Comparison of ENCODE assay signal across 1 cellular context in genomic region chr3:38454179-38454883, GRCh38.
TF ChIP-seq lines count a peak whose summit lies in the region.

No MANE protein-coding gene starts in this region.

TF ChIP-seq in HepG2, 621 proteins besides CTCF, POLR2A, EP300 and RAD21 (continued from another document and continues in another):
- no peak for TF ChIP-seq PAWR (CRISPR knock-in tag; IDR thresholded peaks at IDR 0.05; ENCODE audit: borderline replicate concordance)
- TF ChIP-seq ATRX (CRISPR knock-in tag; IDR thresholded peaks at IDR 0.05; ENCODE audit: borderline replicate concordance): no peak
- TF ChIP-seq ZNF367 (CRISPR knock-in tag; IDR thresholded peaks at IDR 0.05; ENCODE audit: borderline replicate concordance): no peak
- TF ChIP-seq ETV5 (CRISPR knock-in tag; IDR thresholded peaks at IDR 0.05; ENCODE audit: borderline replicate concordance): no peak
- no peak for TF ChIP-seq ZNF746 (CRISPR knock-in tag; IDR thresholded peaks at IDR 0.05)
- no peak for TF ChIP-seq KAT2B (IDR thresholded peaks at IDR 0.05; ENCODE audit: borderline replicate concordance, low read depth, low read length)
- TF ChIP-seq, protein P1, sequence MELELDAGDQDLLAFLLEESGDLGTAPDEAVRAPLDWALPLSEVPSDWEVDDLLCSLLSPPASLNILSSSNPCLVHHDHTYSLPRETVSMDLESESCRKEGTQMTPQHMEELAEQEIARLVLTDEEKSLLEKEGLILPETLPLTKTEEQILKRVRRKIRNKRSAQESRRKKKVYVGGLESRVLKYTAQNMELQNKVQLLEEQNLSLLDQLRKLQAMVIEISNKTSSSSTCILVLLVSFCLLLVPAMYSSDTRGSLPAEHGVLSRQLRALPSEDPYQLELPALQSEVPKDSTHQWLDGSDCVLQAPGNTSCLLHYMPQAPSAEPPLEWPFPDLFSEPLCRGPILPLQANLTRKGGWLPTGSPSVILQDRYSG (CRISPR knock-in tag; IDR thresholded peaks at IDR 0.05): no peak
- TF ChIP-seq TMF1 (CRISPR knock-in tag; IDR thresholded peaks at IDR 0.05; ENCODE audit: low read depth): no peak
- TF ChIP-seq ZNF556 (CRISPR knock-in tag; IDR thresholded peaks at IDR 0.05; ENCODE audit: borderline replicate concordance): no peak
- TF ChIP-seq ZNF619 (CRISPR knock-in tag; IDR thresholded peaks at IDR 0.05): no peak
- no peak for TF ChIP-seq ZNF30 (CRISPR knock-in tag; IDR thresholded peaks at IDR 0.05)
- TF ChIP-seq, protein P2, sequence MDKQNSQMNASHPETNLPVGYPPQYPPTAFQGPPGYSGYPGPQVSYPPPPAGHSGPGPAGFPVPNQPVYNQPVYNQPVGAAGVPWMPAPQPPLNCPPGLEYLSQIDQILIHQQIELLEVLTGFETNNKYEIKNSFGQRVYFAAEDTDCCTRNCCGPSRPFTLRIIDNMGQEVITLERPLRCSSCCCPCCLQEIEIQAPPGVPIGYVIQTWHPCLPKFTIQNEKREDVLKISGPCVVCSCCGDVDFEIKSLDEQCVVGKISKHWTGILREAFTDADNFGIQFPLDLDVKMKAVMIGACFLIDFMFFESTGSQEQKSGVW (CRISPR knock-in tag; IDR thresholded peaks at IDR 0.05; ENCODE audit: borderline replicate concordance): 0 out of 2 replicates have a peak, but pooled peaks have one; percentile 65
- no peak for TF ChIP-seq ZNF747 (CRISPR knock-in tag; IDR thresholded peaks at IDR 0.05; ENCODE audit: borderline replicate concordance)
- 0 out of 2 replicates have a peak, but pooled peaks have one; percentile 7 for TF ChIP-seq MTA1 (CRISPR knock-in tag; IDR thresholded peaks at IDR 0.05; ENCODE audit: borderline replicate concordance)
- no peak for TF ChIP-seq TCF12 (IDR thresholded peaks at IDR 0.05)
- TF ChIP-seq TCF12 (CRISPR knock-in tag; IDR thresholded peaks at IDR 0.05): no peak
- TF ChIP-seq ZNF713 (CRISPR knock-in tag; IDR thresholded peaks at IDR 0.05): no peak
- TF ChIP-seq ATF1 (CRISPR knock-in tag; IDR thresholded peaks at IDR 0.05): no peak
- TF ChIP-seq, protein P3, sequence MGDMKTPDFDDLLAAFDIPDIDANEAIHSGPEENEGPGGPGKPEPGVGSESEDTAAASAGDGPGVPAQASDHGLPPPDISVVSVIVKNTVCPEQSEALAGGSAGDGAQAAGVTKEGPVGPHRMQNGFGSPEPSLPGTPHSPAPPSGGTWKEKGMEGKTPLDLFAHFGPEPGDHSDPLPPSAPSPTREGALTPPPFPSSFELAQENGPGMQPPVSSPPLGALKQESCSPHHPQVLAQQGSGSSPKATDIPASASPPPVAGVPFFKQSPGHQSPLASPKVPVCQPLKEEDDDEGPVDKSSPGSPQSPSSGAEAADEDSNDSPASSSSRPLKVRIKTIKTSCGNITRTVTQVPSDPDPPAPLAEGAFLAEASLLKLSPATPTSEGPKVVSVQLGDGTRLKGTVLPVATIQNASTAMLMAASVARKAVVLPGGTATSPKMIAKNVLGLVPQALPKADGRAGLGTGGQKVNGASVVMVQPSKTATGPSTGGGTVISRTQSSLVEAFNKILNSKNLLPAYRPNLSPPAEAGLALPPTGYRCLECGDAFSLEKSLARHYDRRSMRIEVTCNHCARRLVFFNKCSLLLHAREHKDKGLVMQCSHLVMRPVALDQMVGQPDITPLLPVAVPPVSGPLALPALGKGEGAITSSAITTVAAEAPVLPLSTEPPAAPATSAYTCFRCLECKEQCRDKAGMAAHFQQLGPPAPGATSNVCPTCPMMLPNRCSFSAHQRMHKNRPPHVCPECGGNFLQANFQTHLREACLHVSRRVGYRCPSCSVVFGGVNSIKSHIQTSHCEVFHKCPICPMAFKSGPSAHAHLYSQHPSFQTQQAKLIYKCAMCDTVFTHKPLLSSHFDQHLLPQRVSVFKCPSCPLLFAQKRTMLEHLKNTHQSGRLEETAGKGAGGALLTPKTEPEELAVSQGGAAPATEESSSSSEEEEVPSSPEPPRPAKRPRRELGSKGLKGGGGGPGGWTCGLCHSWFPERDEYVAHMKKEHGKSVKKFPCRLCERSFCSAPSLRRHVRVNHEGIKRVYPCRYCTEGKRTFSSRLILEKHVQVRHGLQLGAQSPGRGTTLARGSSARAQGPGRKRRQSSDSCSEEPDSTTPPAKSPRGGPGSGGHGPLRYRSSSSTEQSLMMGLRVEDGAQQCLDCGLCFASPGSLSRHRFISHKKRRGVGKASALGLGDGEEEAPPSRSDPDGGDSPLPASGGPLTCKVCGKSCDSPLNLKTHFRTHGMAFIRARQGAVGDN (CRISPR knock-in tag; IDR thresholded peaks at IDR 0.05): no peak; the same call in 1 of the 2 replicates
- no peak for TF ChIP-seq ZNF512 (CRISPR knock-in tag; IDR thresholded peaks at IDR 0.05)
- TF ChIP-seq ZNF784 (CRISPR knock-in tag; IDR thresholded peaks at IDR 0.05; ENCODE audit: borderline replicate concordance): no peak
- no peak for TF ChIP-seq GMEB2 (CRISPR knock-in tag; IDR thresholded peaks at IDR 0.05; ENCODE audit: low read depth)
- peak; percentile 20; the same call in 1 of the 2 replicates for TF ChIP-seq ESRRA (CRISPR knock-in tag; IDR thresholded peaks at IDR 0.05; ENCODE audit: low read depth)
- TF ChIP-seq, protein P4, sequence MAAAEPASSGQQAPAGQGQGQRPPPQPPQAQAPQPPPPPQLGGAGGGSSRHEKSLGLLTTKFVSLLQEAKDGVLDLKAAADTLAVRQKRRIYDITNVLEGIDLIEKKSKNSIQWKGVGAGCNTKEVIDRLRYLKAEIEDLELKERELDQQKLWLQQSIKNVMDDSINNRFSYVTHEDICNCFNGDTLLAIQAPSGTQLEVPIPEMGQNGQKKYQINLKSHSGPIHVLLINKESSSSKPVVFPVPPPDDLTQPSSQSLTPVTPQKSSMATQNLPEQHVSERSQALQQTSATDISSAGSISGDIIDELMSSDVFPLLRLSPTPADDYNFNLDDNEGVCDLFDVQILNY (CRISPR knock-in tag; conservative IDR thresholded peaks at IDR 0.05): no peak
- TF ChIP-seq ZNF850 (CRISPR knock-in tag; conservative IDR thresholded peaks at IDR 0.05): no peak
- TF ChIP-seq ZBTB46 (CRISPR knock-in tag; IDR thresholded peaks at IDR 0.05; ENCODE audit: borderline replicate concordance): no peak
- TF ChIP-seq CHD2 (IDR thresholded peaks at IDR 0.05; ENCODE audit: low read depth, low read length): no peak
- TF ChIP-seq SP140L (CRISPR knock-in tag; IDR thresholded peaks at IDR 0.05; ENCODE audit: borderline replicate concordance): no peak
- TF ChIP-seq DRAP1 (CRISPR knock-in tag; IDR thresholded peaks at IDR 0.05): no peak
- TF ChIP-seq ZNF597 (CRISPR knock-in tag; IDR thresholded peaks at IDR 0.05): no peak
- no peak; the same call in none of the 2 replicates for TF ChIP-seq KDM2A (CRISPR knock-in tag; IDR thresholded peaks at IDR 0.05; ENCODE audit: borderline replicate concordance, low read depth)
- no peak for TF ChIP-seq ZNF841 (CRISPR knock-in tag; IDR thresholded peaks at IDR 0.05; ENCODE audit: borderline replicate concordance)
- TF ChIP-seq FOXA1 (IDR thresholded peaks at IDR 0.05): no peak
- no peak for TF ChIP-seq FOXA1 (CRISPR knock-in tag; IDR thresholded peaks at IDR 0.05)
- TF ChIP-seq CAMTA2 (CRISPR knock-in tag; IDR thresholded peaks at IDR 0.05; ENCODE audit: borderline replicate concordance): no peak
- no peak for TF ChIP-seq SIN3B (IDR thresholded peaks at IDR 0.05; ENCODE audit: low read length)
- no peak for TF ChIP-seq MTF1 (CRISPR knock-in tag; IDR thresholded peaks at IDR 0.05)
- no peak for TF ChIP-seq ZNF121 (CRISPR knock-in tag; IDR thresholded peaks at IDR 0.05)
- TF ChIP-seq ZNF431 (CRISPR knock-in tag; IDR thresholded peaks at IDR 0.05; ENCODE audit: borderline replicate concordance, low read depth): no peak
- TF ChIP-seq ZNF781 (CRISPR knock-in tag; IDR thresholded peaks at IDR 0.05; ENCODE audit: borderline replicate concordance, not compliant biosample characterization): no peak
- TF ChIP-seq ATM (IDR thresholded peaks at IDR 0.05; ENCODE audit: borderline replicate concordance): no peak
- no peak for TF ChIP-seq JARID2 (CRISPR knock-in tag; IDR thresholded peaks at IDR 0.05; ENCODE audit: insufficient replicate concordance)
- TF ChIP-seq SMAD9 (CRISPR knock-in tag; IDR thresholded peaks at IDR 0.05): no peak
- TF ChIP-seq ZNF510 (CRISPR knock-in tag; IDR thresholded peaks at IDR 0.05; ENCODE audit: low read depth): no peak
- TF ChIP-seq GLI4 (CRISPR knock-in tag; IDR thresholded peaks at IDR 0.05; ENCODE audit: borderline replicate concordance): 0 out of 2 replicates have a peak, but pooled peaks have one; percentile 14
- TF ChIP-seq NR2C2 (CRISPR knock-in tag; IDR thresholded peaks at IDR 0.05; ENCODE audit: borderline replicate concordance): no peak
- TF ChIP-seq ZNF720 (CRISPR knock-in tag; IDR thresholded peaks at IDR 0.05): no peak
- 0 out of 2 replicates have a peak, but pooled peaks have one; percentile 23 for TF ChIP-seq CSRNP1 (CRISPR knock-in tag; IDR thresholded peaks at IDR 0.05)
- TF ChIP-seq JUND (CRISPR knock-in tag; IDR thresholded peaks at IDR 0.05): no peak
- TF ChIP-seq HES4 (CRISPR knock-in tag; IDR thresholded peaks at IDR 0.05; ENCODE audit: borderline replicate concordance): peak; percentile 43; the same call in 1 of the 2 replicates
- TF ChIP-seq TEAD2 (CRISPR knock-in tag; IDR thresholded peaks at IDR 0.05): no peak
- no peak for TF ChIP-seq KAT8 (CRISPR knock-in tag; IDR thresholded peaks at IDR 0.05)
- TF ChIP-seq ZNF776 (CRISPR knock-in tag; IDR thresholded peaks at IDR 0.05): no peak; the same call in 1 of the 2 replicates
